In genomic region chr13:33228645-33229445, GRCh38 we compare ENCODE assay signal across 8 cellular contexts. TPM values are rescaled to one million over a fixed set of nuclear protein-coding genes. Genes with fewer than 3 reads are reported as not detected.
DNase-seq lines count a peak whose midpoint lies in the region; ATAC-seq, FAIRE-seq and TF ChIP-seq lines count a peak whose summit lies in the region.

No MANE protein-coding gene starts in this region.

- no peak for FAIRE-seq in A549 (lab: Jason Lieb, UNC)

- H3K4me3 ChIP-seq in A549 (no peak overlapping the region), subcutaneous abdominal adipose tissue (ENCODE audit: low read depth in 1 of 5, low read length in 5 of 5) (no peak overlapping the region)

- POLR2A ChIA-PET in A549 (lab: Yijun Ruan, JAX), result interaction anchor here (1.3 to 1.7 kb wide), 2 partner anchors 56 to 314 kb away, joined by 3 to 4 read pairs; partner anchors contain the start of gene STARD13

- H3K9me3 ChIP-seq in A549 (no peaks in the 10 kb centered on the region), subcutaneous abdominal adipose tissue (ENCODE audit: control insufficient read depth in 5 of 5, low read length in 5 of 5) (peaks cover 0 to 15% (median 8%) of the 10 kb centered on the region in 5 donors)

- CTCF ChIA-PET in A549 (lab: Yijun Ruan, JAX), result interaction anchor here (0.7 to 3.3 kb wide), 21 partner anchors 9 to 314 kb away, joined by 3 to 12 read pairs (median 3); partner anchors contain the start of gene STARD13

- peak overlapping the region in 3 of 5 donors; percentile 11 to 60 (median 35) for H3K9ac ChIP-seq in subcutaneous abdominal adipose tissue (ENCODE audit: low read length in 5 of 5)

- ATAC-seq in A549, result peak in 1 of 2 experiments; percentile 65; a peak in 2 of 6 replicates
- ATAC-seq in HG02852 (IDR thresholded peaks at IDR 0.05; ENCODE audit: unreplicated experiment), result peak; percentile 73

- peak overlapping the region; percentile 42 to 64; a peak in 4 of 6 replicates for H3K27ac ChIP-seq in A549
- H3K27ac ChIP-seq in subcutaneous abdominal adipose tissue (ENCODE audit: low read depth, low read length), result peak overlapping the region; percentile 67

- no peaks in the 10 kb centered on the region for H3K27me3 ChIP-seq in subcutaneous abdominal adipose tissue (ENCODE audit: control insufficient read depth in 5 of 5, insufficient read depth in 4 of 5, low read length in 5 of 5)

- TF ChIP-seq EP300 in A549 (IDR thresholded peaks at IDR 0.05), result no peak

- peak overlapping the region; percentile 39; the same call in 1 of the 3 replicates for H3K4me2 ChIP-seq in A549

- peaks cover 0 to 12% (median 5%) of the 10 kb centered on the region in 5 donors for H3K36me3 ChIP-seq in subcutaneous abdominal adipose tissue (ENCODE audit: control insufficient read depth in 5 of 5, insufficient read depth in 5 of 5, low read length in 5 of 5)

- peak; percentile 84 to 85 for TF ChIP-seq RAD21 in A549 (conservative IDR thresholded peaks at IDR 0.05 in 1 of 2, IDR thresholded peaks at IDR 0.05 in 1 of 2)

- 44% methylated on average over 12 of the region's 12 CpGs for WGBS in A549 (ENCODE audit: missing lambda C conversion rate)

- DNase-seq in A549 (ENCODE audit: low read depth in 1 of 2, low spot score in 1 of 2) (peak; percentile 27 to 28), GM04504 (ENCODE audit: low read depth) (peak; percentile 55), NCI-H526 (lab: John Stamatoyannopoulos, UW) (peak; percentile 21 to 73), brain pericyte (ENCODE audit: low read depth, low spot score) (peak; percentile 64), islet precursor cell (peak; percentile 63), epidermal melanocyte (ENCODE audit: insufficient read length, low spot score) (no peak)

- TF ChIP-seq POLR2A in A549 (IDR thresholded peaks at IDR 0.05; ENCODE audit: low read length), result no peak

- peak; percentile 80 for TF ChIP-seq CTCF in A549 (IDR thresholded peaks at IDR 0.05)

- peaks cover 22% of the 10 kb centered on the region for H3K4me1 ChIP-seq in A549
- H3K4me1 ChIP-seq in subcutaneous abdominal adipose tissue (ENCODE audit: control insufficient read depth in 5 of 5, insufficient read depth in 5 of 5, low read length in 5 of 5), result peaks cover 7 to 48% (median 37%) of the 10 kb centered on the region in 5 donors

TF ChIP-seq in A549, 52 proteins besides CTCF, POLR2A, EP300 and RAD21:
- TF ChIP-seq NFE2L2 (conservative IDR thresholded peaks at IDR 0.05; ENCODE audit: low read length) (no peak), SMC3 (IDR thresholded peaks at IDR 0.05) (peak; percentile 83)

RNA-seq across cellular contexts. Expression of gene STARD13, which starts 56.7 kb away (rescaled TPM):
- polyA plus RNA-seq in A549 (2011; rRNA removed) (2.8 TPM in 2 replicates), A549 (2017; fragmentation: RNase III; extraction: RNeasy Plus Mini Kit Qiagen cat#74134 plus additional on column Dnase treatment) (2.4 to 2.9 TPM (median 2.6 TPM) in 3 replicates)
- 2.2 and 3.3 TPM in 2 replicates for polyA plus RNA-seq in A549 (2012; cell fraction: cytosol; rRNA removed)
- polyA plus RNA-seq in A549 (2012; cell fraction: nucleus; rRNA removed), result 4.2 TPM in 2 replicates
- 15.0 and 15.6 TPM in 2 replicates for polyA minus RNA-seq in A549 (2011; rRNA and poly(A)+ RNA removed)
